In the genomic region with DNA sequence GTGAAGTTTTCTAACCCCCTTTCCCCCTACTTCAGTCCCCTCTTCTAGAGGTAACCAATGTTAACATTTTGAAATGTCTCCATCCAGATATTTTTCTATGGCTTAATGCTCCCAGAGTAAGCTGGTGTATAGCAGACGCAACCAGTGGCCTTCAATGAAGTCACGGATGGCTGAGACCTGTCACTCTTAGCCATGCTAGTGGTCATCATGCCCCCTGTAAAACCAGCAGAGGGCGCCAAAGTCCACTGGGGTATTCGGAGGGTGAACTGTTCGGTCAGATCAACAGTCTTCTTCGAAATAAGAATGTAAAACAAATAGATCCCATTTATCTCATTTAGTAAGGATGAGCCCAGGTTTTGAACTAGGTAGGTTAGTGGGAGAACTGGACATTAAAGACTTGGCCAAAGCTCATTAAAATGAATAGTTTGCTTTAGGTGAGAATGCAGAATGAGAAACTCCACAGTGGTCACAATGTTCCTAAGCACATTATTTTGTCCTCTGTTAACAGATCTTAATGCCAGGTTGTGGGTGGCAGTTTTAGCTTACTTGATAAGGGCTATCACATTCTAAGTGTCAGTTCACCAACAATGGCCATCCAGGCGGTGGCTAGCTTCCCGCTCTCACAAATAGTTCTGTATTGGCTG, we compare ENCODE assay signal across 2 cellular contexts.
TF ChIP-seq lines count a peak whose summit lies in the region.

No MANE protein-coding gene starts in this region.

TF ChIP-seq in GM12878, 131 proteins besides CTCF, POLR2A, EP300 and RAD21 (continues in another document):
- TF ChIP-seq ZZZ3 (IDR thresholded peaks at IDR 0.05; ENCODE audit: control insufficient read depth, insufficient read length, low read depth) (no peak), CBX3 (IDR thresholded peaks at IDR 0.05; ENCODE audit: borderline replicate concordance, low read depth) (no peak), EGR1 (IDR thresholded peaks at IDR 0.05; ENCODE audit: borderline replicate concordance in 1 of 2, low read depth in 2 of 2, low read length in 2 of 2) (no peak), FOXM1 (IDR thresholded peaks at IDR 0.05; ENCODE audit: low read depth, low read length) (no peak), HDGF (IDR thresholded peaks at IDR 0.05) (no peak), SPI1 (IDR thresholded peaks at IDR 0.05; ENCODE audit: borderline replicate concordance, insufficient read depth, low read depth, low read length) (no peak), DPF2 (IDR thresholded peaks at IDR 0.05) (no peak), EZH2 (IDR thresholded peaks at IDR 0.05; ENCODE audit: borderline replicate concordance, control insufficient read depth, low read depth, low read length) (no peak), POU2F2 (IDR thresholded peaks at IDR 0.05; ENCODE audit: borderline replicate concordance, low read depth, low read length) (no peak), ZBTB4 (CRISPR knock-in tag; IDR thresholded peaks at IDR 0.05) (no peak), BHLHE40 (IDR thresholded peaks at IDR 0.05; ENCODE audit: borderline replicate concordance in 1 of 2, low read depth in 2 of 2, low read length in 1 of 2) (no peak), PRDM15 (CRISPR knock-in tag; IDR thresholded peaks at IDR 0.05) (no peak), SP1 (IDR thresholded peaks at IDR 0.05; ENCODE audit: low read depth, low read length) (no peak), NFYA (IDR thresholded peaks at IDR 0.05; ENCODE audit: borderline replicate concordance, low read depth, low read length) (no peak), RUNX3 (IDR thresholded peaks at IDR 0.05; ENCODE audit: low read length) (peak; percentile 41; the same call in 1 of the 2 replicates), ZNF207 (IDR thresholded peaks at IDR 0.05; ENCODE audit: borderline replicate concordance) (no peak), NR2C1 (IDR thresholded peaks at IDR 0.05) (no peak), PKNOX1 (IDR thresholded peaks at IDR 0.05) (peak; percentile 96), HCFC1 (IDR thresholded peaks at IDR 0.05; ENCODE audit: low read length) (no peak)
- TF ChIP-seq, protein P1, sequence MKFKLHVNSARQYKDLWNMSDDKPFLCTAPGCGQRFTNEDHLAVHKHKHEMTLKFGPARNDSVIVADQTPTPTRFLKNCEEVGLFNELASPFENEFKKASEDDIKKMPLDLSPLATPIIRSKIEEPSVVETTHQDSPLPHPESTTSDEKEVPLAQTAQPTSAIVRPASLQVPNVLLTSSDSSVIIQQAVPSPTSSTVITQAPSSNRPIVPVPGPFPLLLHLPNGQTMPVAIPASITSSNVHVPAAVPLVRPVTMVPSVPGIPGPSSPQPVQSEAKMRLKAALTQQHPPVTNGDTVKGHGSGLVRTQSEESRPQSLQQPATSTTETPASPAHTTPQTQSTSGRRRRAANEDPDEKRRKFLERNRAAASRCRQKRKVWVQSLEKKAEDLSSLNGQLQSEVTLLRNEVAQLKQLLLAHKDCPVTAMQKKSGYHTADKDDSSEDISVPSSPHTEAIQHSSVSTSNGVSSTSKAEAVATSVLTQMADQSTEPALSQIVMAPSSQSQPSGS (IDR thresholded peaks at IDR 0.05; ENCODE audit: low read length): no peak

TF ChIP-seq in HepG2, 621 proteins besides CTCF, POLR2A, EP300 and RAD21:
- TF ChIP-seq PBX2 (CRISPR knock-in tag; IDR thresholded peaks at IDR 0.05) (peak; percentile 68), ZNF644 (CRISPR knock-in tag; IDR thresholded peaks at IDR 0.05; ENCODE audit: low read depth) (0 out of 2 replicates have a peak, but pooled peaks have one; percentile 18), MXD3 (CRISPR knock-in tag; IDR thresholded peaks at IDR 0.05) (no peak), MTF1 (CRISPR knock-in tag; IDR thresholded peaks at IDR 0.05) (no peak), GTF2F1 (IDR thresholded peaks at IDR 0.05; ENCODE audit: low read length) (no peak), TCF12 (IDR thresholded peaks at IDR 0.05) (no peak), TCF12 (CRISPR knock-in tag; IDR thresholded peaks at IDR 0.05) (no peak), RARA (CRISPR knock-in tag; IDR thresholded peaks at IDR 0.05) (no peak), ISX (CRISPR knock-in tag; conservative IDR thresholded peaks at IDR 0.05) (no peak), SNAI1 (CRISPR knock-in tag; IDR thresholded peaks at IDR 0.05; ENCODE audit: borderline replicate concordance) (no peak), NAIF1 (CRISPR knock-in tag; IDR thresholded peaks at IDR 0.05; ENCODE audit: borderline replicate concordance) (no peak), ZNF660 (CRISPR knock-in tag; IDR thresholded peaks at IDR 0.05; ENCODE audit: borderline replicate concordance, low read depth) (no peak), STAG1 (CRISPR knock-in tag; IDR thresholded peaks at IDR 0.05) (peak; percentile 74), SMC3 (IDR thresholded peaks at IDR 0.05; ENCODE audit: low read length) (peak; percentile 71), MEF2D (CRISPR knock-in tag; IDR thresholded peaks at IDR 0.05) (no peak), TSC22D2 (CRISPR knock-in tag; IDR thresholded peaks at IDR 0.05; ENCODE audit: borderline replicate concordance) (no peak), HDAC1 (CRISPR knock-in tag; IDR thresholded peaks at IDR 0.05) (no peak), GATAD2A (CRISPR knock-in tag; IDR thresholded peaks at IDR 0.05) (no peak), XRCC5 (optimal IDR thresholded peaks at IDR 0.05; ENCODE audit: low read length) (peak; percentile 24)
- TF ChIP-seq, protein P2, sequence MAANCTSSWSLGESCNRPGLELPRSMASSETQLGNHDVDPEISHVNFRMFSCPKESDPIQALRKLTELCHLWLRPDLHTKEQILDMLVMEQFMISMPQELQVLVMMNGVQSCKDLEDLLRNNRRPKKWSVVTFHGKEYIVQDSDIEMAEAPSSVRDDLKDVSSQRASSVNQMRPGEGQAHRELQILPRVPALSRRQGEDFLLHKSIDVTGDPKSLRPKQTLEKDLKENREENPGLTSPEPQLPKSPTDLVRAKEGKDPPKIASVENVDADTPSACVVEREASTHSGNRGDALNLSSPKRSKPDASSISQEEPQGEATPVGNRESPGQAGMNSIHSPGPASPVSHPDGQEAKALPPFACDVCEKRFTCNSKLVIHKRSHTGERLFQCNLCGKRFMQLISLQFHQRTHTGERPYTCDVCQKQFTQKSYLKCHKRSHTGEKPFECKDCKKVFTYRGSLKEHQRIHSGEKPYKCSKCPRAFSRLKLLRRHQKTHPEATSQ (CRISPR knock-in tag; IDR thresholded peaks at IDR 0.05; ENCODE audit: borderline replicate concordance): no peak
- TF ChIP-seq, protein P3, sequence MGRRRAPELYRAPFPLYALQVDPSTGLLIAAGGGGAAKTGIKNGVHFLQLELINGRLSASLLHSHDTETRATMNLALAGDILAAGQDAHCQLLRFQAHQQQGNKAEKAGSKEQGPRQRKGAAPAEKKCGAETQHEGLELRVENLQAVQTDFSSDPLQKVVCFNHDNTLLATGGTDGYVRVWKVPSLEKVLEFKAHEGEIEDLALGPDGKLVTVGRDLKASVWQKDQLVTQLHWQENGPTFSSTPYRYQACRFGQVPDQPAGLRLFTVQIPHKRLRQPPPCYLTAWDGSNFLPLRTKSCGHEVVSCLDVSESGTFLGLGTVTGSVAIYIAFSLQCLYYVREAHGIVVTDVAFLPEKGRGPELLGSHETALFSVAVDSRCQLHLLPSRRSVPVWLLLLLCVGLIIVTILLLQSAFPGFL (CRISPR knock-in tag; IDR thresholded peaks at IDR 0.05): no peak
- TF ChIP-seq, protein P4, sequence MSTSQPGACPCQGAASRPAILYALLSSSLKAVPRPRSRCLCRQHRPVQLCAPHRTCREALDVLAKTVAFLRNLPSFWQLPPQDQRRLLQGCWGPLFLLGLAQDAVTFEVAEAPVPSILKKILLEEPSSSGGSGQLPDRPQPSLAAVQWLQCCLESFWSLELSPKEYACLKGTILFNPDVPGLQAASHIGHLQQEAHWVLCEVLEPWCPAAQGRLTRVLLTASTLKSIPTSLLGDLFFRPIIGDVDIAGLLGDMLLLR (CRISPR knock-in tag; IDR thresholded peaks at IDR 0.05): no peak
- TF ChIP-seq, protein P5, sequence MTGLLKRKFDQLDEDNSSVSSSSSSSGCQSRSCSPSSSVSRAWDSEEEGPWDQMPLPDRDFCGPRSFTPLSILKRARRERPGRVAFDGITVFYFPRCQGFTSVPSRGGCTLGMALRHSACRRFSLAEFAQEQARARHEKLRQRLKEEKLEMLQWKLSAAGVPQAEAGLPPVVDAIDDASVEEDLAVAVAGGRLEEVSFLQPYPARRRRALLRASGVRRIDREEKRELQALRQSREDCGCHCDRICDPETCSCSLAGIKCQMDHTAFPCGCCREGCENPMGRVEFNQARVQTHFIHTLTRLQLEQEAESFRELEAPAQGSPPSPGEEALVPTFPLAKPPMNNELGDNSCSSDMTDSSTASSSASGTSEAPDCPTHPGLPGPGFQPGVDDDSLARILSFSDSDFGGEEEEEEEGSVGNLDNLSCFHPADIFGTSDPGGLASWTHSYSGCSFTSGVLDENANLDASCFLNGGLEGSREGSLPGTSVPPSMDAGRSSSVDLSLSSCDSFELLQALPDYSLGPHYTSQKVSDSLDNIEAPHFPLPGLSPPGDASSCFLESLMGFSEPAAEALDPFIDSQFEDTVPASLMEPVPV (CRISPR knock-in tag; IDR thresholded peaks at IDR 0.05): no peak
- TF ChIP-seq, protein P6, sequence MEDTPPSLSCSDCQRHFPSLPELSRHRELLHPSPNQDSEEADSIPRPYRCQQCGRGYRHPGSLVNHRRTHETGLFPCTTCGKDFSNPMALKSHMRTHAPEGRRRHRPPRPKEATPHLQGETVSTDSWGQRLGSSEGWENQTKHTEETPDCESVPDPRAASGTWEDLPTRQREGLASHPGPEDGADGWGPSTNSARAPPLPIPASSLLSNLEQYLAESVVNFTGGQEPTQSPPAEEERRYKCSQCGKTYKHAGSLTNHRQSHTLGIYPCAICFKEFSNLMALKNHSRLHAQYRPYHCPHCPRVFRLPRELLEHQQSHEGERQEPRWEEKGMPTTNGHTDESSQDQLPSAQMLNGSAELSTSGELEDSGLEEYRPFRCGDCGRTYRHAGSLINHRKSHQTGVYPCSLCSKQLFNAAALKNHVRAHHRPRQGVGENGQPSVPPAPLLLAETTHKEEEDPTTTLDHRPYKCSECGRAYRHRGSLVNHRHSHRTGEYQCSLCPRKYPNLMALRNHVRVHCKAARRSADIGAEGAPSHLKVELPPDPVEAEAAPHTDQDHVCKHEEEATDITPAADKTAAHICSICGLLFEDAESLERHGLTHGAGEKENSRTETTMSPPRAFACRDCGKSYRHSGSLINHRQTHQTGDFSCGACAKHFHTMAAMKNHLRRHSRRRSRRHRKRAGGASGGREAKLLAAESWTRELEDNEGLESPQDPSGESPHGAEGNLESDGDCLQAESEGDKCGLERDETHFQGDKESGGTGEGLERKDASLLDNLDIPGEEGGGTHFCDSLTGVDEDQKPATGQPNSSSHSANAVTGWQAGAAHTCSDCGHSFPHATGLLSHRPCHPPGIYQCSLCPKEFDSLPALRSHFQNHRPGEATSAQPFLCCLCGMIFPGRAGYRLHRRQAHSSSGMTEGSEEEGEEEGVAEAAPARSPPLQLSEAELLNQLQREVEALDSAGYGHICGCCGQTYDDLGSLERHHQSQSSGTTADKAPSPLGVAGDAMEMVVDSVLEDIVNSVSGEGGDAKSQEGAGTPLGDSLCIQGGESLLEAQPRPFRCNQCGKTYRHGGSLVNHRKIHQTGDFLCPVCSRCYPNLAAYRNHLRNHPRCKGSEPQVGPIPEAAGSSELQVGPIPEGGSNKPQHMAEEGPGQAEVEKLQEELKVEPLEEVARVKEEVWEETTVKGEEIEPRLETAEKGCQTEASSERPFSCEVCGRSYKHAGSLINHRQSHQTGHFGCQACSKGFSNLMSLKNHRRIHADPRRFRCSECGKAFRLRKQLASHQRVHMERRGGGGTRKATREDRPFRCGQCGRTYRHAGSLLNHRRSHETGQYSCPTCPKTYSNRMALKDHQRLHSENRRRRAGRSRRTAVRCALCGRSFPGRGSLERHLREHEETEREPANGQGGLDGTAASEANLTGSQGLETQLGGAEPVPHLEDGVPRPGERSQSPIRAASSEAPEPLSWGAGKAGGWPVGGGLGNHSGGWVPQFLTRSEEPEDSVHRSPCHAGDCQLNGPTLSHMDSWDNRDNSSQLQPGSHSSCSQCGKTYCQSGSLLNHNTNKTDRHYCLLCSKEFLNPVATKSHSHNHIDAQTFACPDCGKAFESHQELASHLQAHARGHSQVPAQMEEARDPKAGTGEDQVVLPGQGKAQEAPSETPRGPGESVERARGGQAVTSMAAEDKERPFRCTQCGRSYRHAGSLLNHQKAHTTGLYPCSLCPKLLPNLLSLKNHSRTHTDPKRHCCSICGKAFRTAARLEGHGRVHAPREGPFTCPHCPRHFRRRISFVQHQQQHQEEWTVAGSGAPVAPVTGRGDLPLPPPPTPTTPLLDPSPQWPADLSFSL (CRISPR knock-in tag; IDR thresholded peaks at IDR 0.05): no peak
- TF ChIP-seq, protein P7, sequence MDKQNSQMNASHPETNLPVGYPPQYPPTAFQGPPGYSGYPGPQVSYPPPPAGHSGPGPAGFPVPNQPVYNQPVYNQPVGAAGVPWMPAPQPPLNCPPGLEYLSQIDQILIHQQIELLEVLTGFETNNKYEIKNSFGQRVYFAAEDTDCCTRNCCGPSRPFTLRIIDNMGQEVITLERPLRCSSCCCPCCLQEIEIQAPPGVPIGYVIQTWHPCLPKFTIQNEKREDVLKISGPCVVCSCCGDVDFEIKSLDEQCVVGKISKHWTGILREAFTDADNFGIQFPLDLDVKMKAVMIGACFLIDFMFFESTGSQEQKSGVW (CRISPR knock-in tag; IDR thresholded peaks at IDR 0.05; ENCODE audit: borderline replicate concordance): no peak
- TF ChIP-seq, protein P8, sequence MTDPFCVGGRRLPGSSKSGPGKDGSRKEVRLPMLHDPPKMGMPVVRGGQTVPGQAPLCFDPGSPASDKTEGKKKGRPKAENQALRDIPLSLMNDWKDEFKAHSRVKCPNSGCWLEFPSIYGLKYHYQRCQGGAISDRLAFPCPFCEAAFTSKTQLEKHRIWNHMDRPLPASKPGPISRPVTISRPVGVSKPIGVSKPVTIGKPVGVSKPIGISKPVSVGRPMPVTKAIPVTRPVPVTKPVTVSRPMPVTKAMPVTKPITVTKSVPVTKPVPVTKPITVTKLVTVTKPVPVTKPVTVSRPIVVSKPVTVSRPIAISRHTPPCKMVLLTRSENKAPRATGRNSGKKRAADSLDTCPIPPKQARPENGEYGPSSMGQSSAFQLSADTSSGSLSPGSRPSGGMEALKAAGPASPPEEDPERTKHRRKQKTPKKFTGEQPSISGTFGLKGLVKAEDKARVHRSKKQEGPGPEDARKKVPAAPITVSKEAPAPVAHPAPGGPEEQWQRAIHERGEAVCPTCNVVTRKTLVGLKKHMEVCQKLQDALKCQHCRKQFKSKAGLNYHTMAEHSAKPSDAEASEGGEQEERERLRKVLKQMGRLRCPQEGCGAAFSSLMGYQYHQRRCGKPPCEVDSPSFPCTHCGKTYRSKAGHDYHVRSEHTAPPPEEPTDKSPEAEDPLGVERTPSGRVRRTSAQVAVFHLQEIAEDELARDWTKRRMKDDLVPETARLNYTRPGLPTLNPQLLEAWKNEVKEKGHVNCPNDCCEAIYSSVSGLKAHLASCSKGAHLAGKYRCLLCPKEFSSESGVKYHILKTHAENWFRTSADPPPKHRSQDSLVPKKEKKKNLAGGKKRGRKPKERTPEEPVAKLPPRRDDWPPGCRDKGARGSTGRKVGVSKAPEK (CRISPR knock-in tag; IDR thresholded peaks at IDR 0.05; ENCODE audit: borderline replicate concordance): no peak
